Comparison of ENCODE assay signal across 19 cellular contexts in the genomic region with DNA sequence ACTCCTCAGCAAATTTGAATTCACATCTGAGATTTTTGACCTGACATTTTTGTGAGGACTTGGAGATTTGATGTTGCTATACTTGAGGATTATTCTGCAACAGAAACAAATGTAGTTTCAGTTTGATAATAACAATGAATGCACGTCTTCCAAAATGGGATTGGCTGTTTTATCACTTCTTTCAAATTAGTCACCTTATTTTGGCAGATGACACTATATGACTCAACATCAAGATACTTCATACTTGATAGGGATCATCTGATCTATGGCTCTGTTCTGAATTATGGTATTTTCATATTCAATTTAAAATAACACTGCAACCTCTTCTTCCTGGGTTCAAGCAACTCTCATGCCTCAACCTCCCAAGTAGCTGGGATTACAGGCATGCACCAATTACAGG. TPM values are rescaled to one million over a fixed set of nuclear protein-coding genes. Genes with fewer than 3 reads are reported as not detected.
DNase-seq lines count a peak whose midpoint lies in the region; ATAC-seq and TF ChIP-seq lines count a peak whose summit lies in the region.
"Had no signal": no experiment of that assay in that cellular context is flagged by ENCODE, and none has a peak within 500 bp of the region (broad histone marks: within the 10 kb centered on the region; RNA-seq: fewer than 3 reads in every experiment).

No MANE protein-coding gene starts in this region.

- no peak for DNase-seq in activated CD8-positive, alpha-beta T cell treated with anti-CD3 and anti-CD28 coated beads for 36 hours
- DNase-seq in activated CD8-positive, alpha-beta T cell treated with anti-CD3 and anti-CD28 coated beads, Interleukin-2, amount 10 ng/mL, durations not matched to agents 7 days and 5 days: no peak
- DNase-seq in RKO (ENCODE audit: low spot score): peak; percentile 49
- DNase-seq in epithelial cell of esophagus (ENCODE audit: low read depth): peak; percentile 72
- no peak for DNase-seq in progenitor cell of endocrine pancreas (ENCODE audit: low spot score, unreplicated experiment)
- DNase-seq in stimulated activated CD4-positive, alpha-beta T cell treated with anti-CD3 and anti-CD28 coated beads, Interleukin-4, amount 100 ng/mL, for 1 hour: no peak
- no peak for DNase-seq in gastrocnemius medialis
- DNase-seq: activated CD4-positive, CD25-positive, alpha-beta regulatory T cell; activated T-cell treated with anti-CD3 and anti-CD28 coated beads for 4 hours; adrenal gland; GOT3; NCI-H1694; NCI-H524; occipital lobe; PC-9; stimulated activated naive CD8-positive, alpha-beta T cell treated with anti-CD3 and anti-CD28 coated beads, Interleukin-15, Interleukin-2, amounts not matched to agents 100 U/mL and 50 U/mL, for 24 hours had no signal

- no peak overlapping the region for H3K4me3 ChIP-seq in epithelial cell of esophagus (ENCODE audit: low read length)
- no peak overlapping the region for H3K4me3 ChIP-seq in gastrocnemius medialis
- H3K4me3 ChIP-seq: adrenal gland, PC-9, skin epidermis, vagina had no signal

- POLR2A ChIA-PET in activated CD8-positive, alpha-beta T cell treated with anti-CD3 and anti-CD28 coated beads for 36 hours (lab: Charles Lee): interaction anchor here (1.8 kb wide), 1 partner anchor 24 kb away, joined by 5 read pairs; the partner anchor contains the start of gene ARL5B
- POLR2A ChIA-PET in activated CD8-positive, alpha-beta T cell treated with anti-CD3 and anti-CD28 coated beads, Interleukin-2, amount 10 ng/mL, durations not matched to agents 7 days and 5 days (lab: Charles Lee): no interaction called here

- no peaks in the 10 kb centered on the region for H3K27me3 Mint-ChIP-seq in activated CD8-positive, alpha-beta T cell treated with anti-CD3 and anti-CD28 coated beads for 36 hours
- no peaks in the 10 kb centered on the region for H3K27me3 Mint-ChIP-seq in activated CD8-positive, alpha-beta T cell treated with anti-CD3 and anti-CD28 coated beads, Interleukin-2, amount 10 ng/mL, durations not matched to agents 7 days and 5 days (ENCODE audit: low read depth)
- no peaks in the 10 kb centered on the region for H3K27me3 Mint-ChIP-seq in progenitor cell of endocrine pancreas

- no peaks in the 10 kb centered on the region for H3K9me3 ChIP-seq in gastrocnemius medialis
- H3K9me3 ChIP-seq: adrenal gland, vagina had no signal

- H3K27ac Mint-ChIP-seq in activated CD8-positive, alpha-beta T cell treated with anti-CD3 and anti-CD28 coated beads for 36 hours: no peak overlapping the region
- H3K27ac Mint-ChIP-seq in activated CD8-positive, alpha-beta T cell treated with anti-CD3 and anti-CD28 coated beads, Interleukin-2, amount 10 ng/mL, durations not matched to agents 7 days and 5 days: no peak overlapping the region
- H3K27ac Mint-ChIP-seq in progenitor cell of endocrine pancreas: peak overlapping the region; percentile 27

- intact Hi-C loops in activated CD8-positive, alpha-beta T cell treated with anti-CD3 and anti-CD28 coated beads for 36 hours (cut with micrococcal nuclease): no loop called here
- intact Hi-C loops in gastrocnemius medialis (cut with DNase I; ENCODE audit: low total_unique reads): no loop called here

- H3K4me1 ChIP-seq in gastrocnemius medialis: peaks cover 0 to 2% of the 10 kb centered on the region in 2 donors
- H3K4me1 ChIP-seq: adrenal gland, vagina had no signal

- peak; percentile 60 for ATAC-seq in activated CD8-positive, alpha-beta T cell treated with anti-CD3 and anti-CD28 coated beads for 36 hours
- ATAC-seq in activated CD8-positive, alpha-beta T cell treated with anti-CD3 and anti-CD28 coated beads, Interleukin-2, amount 10 ng/mL, durations not matched to agents 7 days and 5 days: no peak
- ATAC-seq in gastrocnemius medialis (no peak), GM19035 (IDR thresholded peaks at IDR 0.05; ENCODE audit: unreplicated experiment) (no peak)
- ATAC-seq: stimulated activated naive CD8-positive, alpha-beta T cell treated with anti-CD3 and anti-CD28 coated beads, Interleukin-15, Interleukin-2, amounts not matched to agents 100 U/mL and 50 U/mL, for 24 hours had no signal

- in situ Hi-C loops in gastrocnemius medialis (cut with MboI; ENCODE audit: low sequenced_read_pairs in 4 of 4): no loop called here

- no peaks in the 10 kb centered on the region for H3K36me3 ChIP-seq in gastrocnemius medialis
- H3K36me3 ChIP-seq: adrenal gland had no signal

- peaks cover 11% of the 10 kb centered on the region for H3K36me3 Mint-ChIP-seq in activated CD8-positive, alpha-beta T cell treated with anti-CD3 and anti-CD28 coated beads for 36 hours (ENCODE audit: low read depth)
- H3K36me3 Mint-ChIP-seq in activated CD8-positive, alpha-beta T cell treated with anti-CD3 and anti-CD28 coated beads, Interleukin-2, amount 10 ng/mL, durations not matched to agents 7 days and 5 days (ENCODE audit: low read depth): peaks cover 7% of the 10 kb centered on the region
- peaks cover 6% of the 10 kb centered on the region for H3K36me3 Mint-ChIP-seq in progenitor cell of endocrine pancreas (ENCODE audit: insufficient read depth)

- no peak for TF ChIP-seq CTCF in activated CD8-positive, alpha-beta T cell treated with anti-CD3 and anti-CD28 coated beads for 36 hours (IDR thresholded peaks at IDR 0.05)
- no peak for TF ChIP-seq CTCF in epithelial cell of esophagus (IDR thresholded peaks at IDR 0.05; ENCODE audit: insufficient read depth, low read depth, low read length, missing control alignments)
- no peak for TF ChIP-seq CTCF in progenitor cell of endocrine pancreas (IDR thresholded peaks at IDR 0.05; ENCODE audit: unreplicated experiment)
- TF ChIP-seq CTCF in gastrocnemius medialis (IDR thresholded peaks at IDR 0.05 in 4 of 5, conservative IDR thresholded peaks at IDR 0.05 in 1 of 5): no peak

- no peak overlapping the region for H3K4me3 Mint-ChIP-seq in activated CD8-positive, alpha-beta T cell treated with anti-CD3 and anti-CD28 coated beads for 36 hours
- H3K4me3 Mint-ChIP-seq in activated CD8-positive, alpha-beta T cell treated with anti-CD3 and anti-CD28 coated beads, Interleukin-2, amount 10 ng/mL, durations not matched to agents 7 days and 5 days: no peak overlapping the region
- no peak overlapping the region for H3K4me3 Mint-ChIP-seq in progenitor cell of endocrine pancreas (ENCODE audit: low read depth)

- H3K9me3 Mint-ChIP-seq in activated CD8-positive, alpha-beta T cell treated with anti-CD3 and anti-CD28 coated beads for 36 hours: no peaks in the 10 kb centered on the region
- H3K9me3 Mint-ChIP-seq in activated CD8-positive, alpha-beta T cell treated with anti-CD3 and anti-CD28 coated beads, Interleukin-2, amount 10 ng/mL, durations not matched to agents 7 days and 5 days (ENCODE audit: insufficient read depth): no peaks in the 10 kb centered on the region
- no peaks in the 10 kb centered on the region for H3K9me3 Mint-ChIP-seq in progenitor cell of endocrine pancreas (ENCODE audit: low read depth)

- no peak overlapping the region for H3K27ac ChIP-seq in gastrocnemius medialis
- H3K27ac ChIP-seq: adrenal gland, PC-9, skin epidermis, vagina had no signal

- no peaks in the 10 kb centered on the region for H3K27me3 ChIP-seq in gastrocnemius medialis
- H3K27me3 ChIP-seq: adrenal gland, vagina had no signal

- CTCF ChIA-PET in activated CD8-positive, alpha-beta T cell treated with anti-CD3 and anti-CD28 coated beads for 36 hours (lab: Charles Lee): no interaction called here
- CTCF ChIA-PET in activated CD8-positive, alpha-beta T cell treated with anti-CD3 and anti-CD28 coated beads, Interleukin-2, amount 10 ng/mL, durations not matched to agents 7 days and 5 days (lab: Charles Lee): no interaction called here

- peaks cover 19% of the 10 kb centered on the region for H3K4me1 Mint-ChIP-seq in activated CD8-positive, alpha-beta T cell treated with anti-CD3 and anti-CD28 coated beads for 36 hours (ENCODE audit: low read depth)
- peaks cover 13% of the 10 kb centered on the region for H3K4me1 Mint-ChIP-seq in activated CD8-positive, alpha-beta T cell treated with anti-CD3 and anti-CD28 coated beads, Interleukin-2, amount 10 ng/mL, durations not matched to agents 7 days and 5 days (ENCODE audit: low read depth)
- H3K4me1 Mint-ChIP-seq in progenitor cell of endocrine pancreas (ENCODE audit: low read depth): no peaks in the 10 kb centered on the region

- TF ChIP-seq POLR2A in gastrocnemius medialis (IDR thresholded peaks at IDR 0.05): no peak

RNA-seq across cellular contexts. Expression of gene ARL5B, which starts 24.2 kb away (rescaled TPM):
- 10 to 100 TPM; 12.2 to 12.7 TPM for total RNA-seq in activated CD8-positive, alpha-beta T cell treated with anti-CD3 and anti-CD28 coated beads for 36 hours
- 1 to 10 TPM; 9.1 TPM for total RNA-seq in activated CD8-positive, alpha-beta T cell treated with anti-CD3 and anti-CD28 coated beads, Interleukin-2, amount 10 ng/mL, durations not matched to agents 7 days and 5 days
- 52.7 and 54.2 TPM in 2 replicates for total RNA-seq in progenitor cell of endocrine pancreas
- 1 to 10 TPM; 5.8 to 6.7 (median 6.4) TPM for total RNA-seq in gastrocnemius medialis

RNA-seq across cellular contexts. Expression of gene NSUN6, which starts 32.0 kb away (rescaled TPM):
- total RNA-seq in activated CD8-positive, alpha-beta T cell treated with anti-CD3 and anti-CD28 coated beads for 36 hours: 10 to 100 TPM; 20.7 to 21.3 TPM
- 10 to 100 TPM; 21.2 to 24.6 TPM for total RNA-seq in activated CD8-positive, alpha-beta T cell treated with anti-CD3 and anti-CD28 coated beads, Interleukin-2, amount 10 ng/mL, durations not matched to agents 7 days and 5 days
- total RNA-seq in progenitor cell of endocrine pancreas (16.6 and 17.3 TPM in 2 replicates), gastrocnemius medialis (1 to 10 TPM; 2.4 to 3.8 (median 2.9) TPM)

Comparison
In these comparisons a context has a peak if more than half of its experiments do, and no peak if none do; other contexts are left out.
1. DNase-seq: peak in RKO (single experiment) and epithelial cell of esophagus (single experiment); none in activated CD8-positive, alpha-beta T cell treated with anti-CD3 and anti-CD28 coated beads for 36 hours (single experiment), activated CD8-positive, alpha-beta T cell treated with anti-CD3 and anti-CD28 coated beads, Interleukin-2, amount 10 ng/mL, durations not matched to agents 7 days and 5 days (single experiment), progenitor cell of endocrine pancreas (single experiment), stimulated activated CD4-positive, alpha-beta T cell treated with anti-CD3 and anti-CD28 coated beads, Interleukin-4, amount 100 ng/mL, for 1 hour (single experiment) and gastrocnemius medialis (0 of 2).